In genomic region chr2:240727913-240728312, GRCh38 we compare ENCODE assay signal across 35 cellular contexts. TPM values are rescaled to one million over a fixed set of nuclear protein-coding genes. Genes with fewer than 3 reads are reported as not detected.
"Had no signal": no experiment of that assay in that cellular context is flagged by ENCODE, and none has a peak within 500 bp of the region (broad histone marks: within the 10 kb centered on the region; RNA-seq: fewer than 3 reads in every experiment).

No MANE protein-coding gene starts in this region.

- ATAC-seq: activated naive CD4-positive, alpha-beta T cell treated with anti-CD3 and anti-CD28 coated beads, Interleukin-2, amount 50 U/mL, for 72 hours; activated T-cell treated with anti-CD3 and anti-CD28 coated beads, Interleukin-2, amount 50 U/mL, for 72 hours; effector memory CD8-positive, alpha-beta T cell; gastroesophageal sphincter; WTC11 had no signal

- H3K27ac ChIP-seq: ascending aorta, brain microvascular endothelial cell, epithelial cell of prostate, esophagus squamous epithelium, gastroesophageal sphincter had no signal

- H3K4me3 ChIP-seq: ascending aorta, esophagus squamous epithelium, gastroesophageal sphincter had no signal

- H3K36me3 Mint-ChIP-seq: activated naive CD4-positive, alpha-beta T cell treated with anti-CD3 and anti-CD28 coated beads, Interleukin-2, amount 10 ng/mL, durations not matched to agents 7 days and 5 days; activated naive CD4-positive, alpha-beta T cell treated with anti-CD3 and anti-CD28 coated beads, Interleukin-2, amount 50 U/mL, for 72 hours; activated naive CD8-positive, alpha-beta T cell treated with anti-CD3 and anti-CD28 coated beads, Interleukin-2, amount 10 ng/mL, durations not matched to agents 7 days and 5 days had no signal

- H3K27ac Mint-ChIP-seq: activated CD4-positive, alpha-beta memory T cell treated with anti-CD3 and anti-CD28 coated beads, Interleukin-2, amount 10 ng/mL, durations not matched to agents 7 days and 5 days; activated CD4-positive, alpha-beta T cell treated with anti-CD3 and anti-CD28 coated beads, Interleukin-2, amount 10 ng/mL, durations not matched to agents 7 days and 5 days; activated naive CD4-positive, alpha-beta T cell treated with anti-CD3 and anti-CD28 coated beads, Interleukin-2, amount 10 ng/mL, durations not matched to agents 7 days and 5 days; activated naive CD8-positive, alpha-beta T cell treated with anti-CD3 and anti-CD28 coated beads, Interleukin-2, amount 10 ng/mL, durations not matched to agents 7 days and 5 days; activated T-cell treated with anti-CD3 and anti-CD28 coated beads, Interleukin-2, amount 50 U/mL, for 24 hours; activated T-cell treated with anti-CD3 and anti-CD28 coated beads, Interleukin-2, amount 50 U/mL, for 72 hours; effector memory CD8-positive, alpha-beta T cell; WTC11 had no signal

- H3K27me3 ChIP-seq: ascending aorta, brain microvascular endothelial cell had no signal

- H3K4me1 Mint-ChIP-seq: activated CD4-positive, alpha-beta memory T cell treated with anti-CD3 and anti-CD28 coated beads, Interleukin-2, amount 10 ng/mL, durations not matched to agents 7 days and 5 days; activated CD4-positive, alpha-beta T cell treated with anti-CD3 and anti-CD28 coated beads, Interleukin-2, amount 10 ng/mL, durations not matched to agents 7 days and 5 days; activated naive CD4-positive, alpha-beta T cell treated with anti-CD3 and anti-CD28 coated beads, Interleukin-2, amount 10 ng/mL, durations not matched to agents 7 days and 5 days; activated naive CD8-positive, alpha-beta T cell treated with anti-CD3 and anti-CD28 coated beads, Interleukin-2, amount 10 ng/mL, durations not matched to agents 7 days and 5 days; WTC11 had no signal

- H3K9me3 ChIP-seq: ascending aorta, esophagus squamous epithelium, gastroesophageal sphincter had no signal

- H3K4me1 ChIP-seq: ascending aorta, esophagus squamous epithelium, gastroesophageal sphincter had no signal

- H3K9me3 Mint-ChIP-seq: activated CD4-positive, alpha-beta memory T cell treated with anti-CD3 and anti-CD28 coated beads, Interleukin-2, amount 10 ng/mL, durations not matched to agents 7 days and 5 days; activated CD4-positive, alpha-beta T cell treated with anti-CD3 and anti-CD28 coated beads, Interleukin-2, amount 10 ng/mL, durations not matched to agents 7 days and 5 days; activated naive CD4-positive, alpha-beta T cell treated with anti-CD3 and anti-CD28 coated beads, Interleukin-2, amount 10 ng/mL, durations not matched to agents 7 days and 5 days; activated naive CD4-positive, alpha-beta T cell treated with anti-CD3 and anti-CD28 coated beads, Interleukin-2, amount 50 U/mL, for 72 hours; activated naive CD8-positive, alpha-beta T cell treated with anti-CD3 and anti-CD28 coated beads, Interleukin-2, amount 10 ng/mL, durations not matched to agents 7 days and 5 days; activated T-cell treated with anti-CD3 and anti-CD28 coated beads, Interleukin-2, amount 50 U/mL, for 24 hours; activated T-cell treated with anti-CD3 and anti-CD28 coated beads, Interleukin-2, amount 50 U/mL, for 72 hours; effector memory CD8-positive, alpha-beta T cell; WTC11 had no signal

- H3K4me3 Mint-ChIP-seq: activated CD4-positive, alpha-beta memory T cell treated with anti-CD3 and anti-CD28 coated beads, Interleukin-2, amount 10 ng/mL, durations not matched to agents 7 days and 5 days; activated CD4-positive, alpha-beta T cell treated with anti-CD3 and anti-CD28 coated beads, Interleukin-2, amount 10 ng/mL, durations not matched to agents 7 days and 5 days; activated naive CD4-positive, alpha-beta T cell treated with anti-CD3 and anti-CD28 coated beads, Interleukin-2, amount 10 ng/mL, durations not matched to agents 7 days and 5 days; activated naive CD8-positive, alpha-beta T cell treated with anti-CD3 and anti-CD28 coated beads, Interleukin-2, amount 10 ng/mL, durations not matched to agents 7 days and 5 days; activated T-cell treated with anti-CD3 and anti-CD28 coated beads, Interleukin-2, amount 50 U/mL, for 24 hours; activated T-cell treated with anti-CD3 and anti-CD28 coated beads, Interleukin-2, amount 50 U/mL, for 72 hours; effector memory CD8-positive, alpha-beta T cell; WTC11 had no signal

- H3K36me3 ChIP-seq: ascending aorta, brain microvascular endothelial cell, esophagus squamous epithelium, gastroesophageal sphincter had no signal

- DNase-seq: activated CD4-positive, alpha-beta memory T cell treated with anti-CD3 and anti-CD28 coated beads, Interleukin-2, amount 10 ng/mL, durations not matched to agents 7 days and 5 days; activated CD4-positive, alpha-beta T cell treated with anti-CD3 and anti-CD28 coated beads for 1 hour; activated CD4-positive, alpha-beta T cell treated with anti-CD3 and anti-CD28 coated beads for 4 hours; activated CD4-positive, alpha-beta T cell treated with anti-CD3 and anti-CD28 coated beads, Interleukin-2, amount 10 ng/mL, durations not matched to agents 7 days and 5 days; activated CD4-positive, alpha-beta T cell treated with anti-CD3 and anti-CD28 coated beads, Interleukin-2, amount 50 U/mL, for 4 hours; activated CD8-positive, alpha-beta memory T cell treated with anti-CD3 and anti-CD28 coated beads, Interleukin-2, amount 50 U/mL, for 48 hours; activated gamma-delta T cell; activated naive CD4-positive, alpha-beta T cell; activated naive CD4-positive, alpha-beta T cell treated with anti-CD3 and anti-CD28 coated beads, Interleukin-2, amount 10 ng/mL, durations not matched to agents 7 days and 5 days; activated naive CD8-positive, alpha-beta T cell treated with anti-CD3 and anti-CD28 coated beads, Interleukin-2, amount 10 ng/mL, durations not matched to agents 7 days and 5 days; activated T-cell treated with anti-CD3 and anti-CD28 coated beads for 4 hours; activated T-cell treated with anti-CD3 and anti-CD28 coated beads, Interleukin-2, amount 50 U/mL, for 24 hours; activated T-cell treated with anti-CD3 and anti-CD28 coated beads, Interleukin-2, amount 50 U/mL, for 72 hours; brain microvascular endothelial cell; cortex of kidney; dermis blood vessel endothelial cell; effector CD4-positive, alpha-beta T cell; effector memory CD8-positive, alpha-beta T cell; esophagus squamous epithelium; foreskin melanocyte; T-helper 2 cell had no signal

- H3K27me3 Mint-ChIP-seq: activated CD4-positive, alpha-beta memory T cell treated with anti-CD3 and anti-CD28 coated beads, Interleukin-2, amount 10 ng/mL, durations not matched to agents 7 days and 5 days; activated CD4-positive, alpha-beta T cell treated with anti-CD3 and anti-CD28 coated beads, Interleukin-2, amount 10 ng/mL, durations not matched to agents 7 days and 5 days; activated T-cell treated with anti-CD3 and anti-CD28 coated beads, Interleukin-2, amount 50 U/mL, for 24 hours had no signal

RNA-seq across cellular contexts. Expression of gene AQP12A, which starts 36.2 kb away (rescaled TPM):
- total RNA-seq: activated CD4-positive, alpha-beta memory T cell treated with anti-CD3 and anti-CD28 coated beads, Interleukin-2, amount 10 ng/mL, durations not matched to agents 7 days and 5 days; activated CD4-positive, alpha-beta T cell treated with anti-CD3 and anti-CD28 coated beads, Interleukin-2, amount 10 ng/mL, durations not matched to agents 7 days and 5 days; activated naive CD4-positive, alpha-beta T cell treated with anti-CD3 and anti-CD28 coated beads, Interleukin-2, amount 50 U/mL, for 72 hours; activated naive CD8-positive, alpha-beta T cell treated with anti-CD3 and anti-CD28 coated beads, Interleukin-2, amount 10 ng/mL, durations not matched to agents 7 days and 5 days; activated T-cell treated with anti-CD3 and anti-CD28 coated beads, Interleukin-2, amount 50 U/mL, for 72 hours; ascending aorta; bronchial epithelial cell; cardiac septum; chondrocyte; dermis blood vessel endothelial cell; endothelial cell of umbilical vein; esophagus squamous epithelium; fibroblast of lung; fibroblast of villous mesenchyme; gastroesophageal sphincter; glomerular endothelial cell; T-helper 1 cell treated with Interleukin-12 subunit alpha and Interleukin-12 subunit beta and Interleukin-4 antibody, amounts not matched to agents 30 ng/mL and 1 ng/mL, for 36 hours; WTC11 had no signal
- polyA plus RNA-seq: endothelial cell of umbilical vein, esophagus, fibroblast of lung had no signal

RNA-seq across cellular contexts. Expression of gene AQP12B, which starts 45.2 kb away (rescaled TPM):
- total RNA-seq: activated CD4-positive, alpha-beta memory T cell treated with anti-CD3 and anti-CD28 coated beads, Interleukin-2, amount 10 ng/mL, durations not matched to agents 7 days and 5 days; activated CD4-positive, alpha-beta T cell treated with anti-CD3 and anti-CD28 coated beads, Interleukin-2, amount 10 ng/mL, durations not matched to agents 7 days and 5 days; activated naive CD4-positive, alpha-beta T cell treated with anti-CD3 and anti-CD28 coated beads, Interleukin-2, amount 50 U/mL, for 72 hours; activated naive CD8-positive, alpha-beta T cell treated with anti-CD3 and anti-CD28 coated beads, Interleukin-2, amount 10 ng/mL, durations not matched to agents 7 days and 5 days; activated T-cell treated with anti-CD3 and anti-CD28 coated beads, Interleukin-2, amount 50 U/mL, for 72 hours; ascending aorta; bronchial epithelial cell; cardiac septum; chondrocyte; dermis blood vessel endothelial cell; endothelial cell of umbilical vein; esophagus squamous epithelium; fibroblast of lung; fibroblast of villous mesenchyme; gastroesophageal sphincter; glomerular endothelial cell; T-helper 1 cell treated with Interleukin-12 subunit alpha and Interleukin-12 subunit beta and Interleukin-4 antibody, amounts not matched to agents 30 ng/mL and 1 ng/mL, for 36 hours; WTC11 had no signal
- polyA plus RNA-seq: endothelial cell of umbilical vein, esophagus, fibroblast of lung had no signal
